In the genomic region with DNA sequence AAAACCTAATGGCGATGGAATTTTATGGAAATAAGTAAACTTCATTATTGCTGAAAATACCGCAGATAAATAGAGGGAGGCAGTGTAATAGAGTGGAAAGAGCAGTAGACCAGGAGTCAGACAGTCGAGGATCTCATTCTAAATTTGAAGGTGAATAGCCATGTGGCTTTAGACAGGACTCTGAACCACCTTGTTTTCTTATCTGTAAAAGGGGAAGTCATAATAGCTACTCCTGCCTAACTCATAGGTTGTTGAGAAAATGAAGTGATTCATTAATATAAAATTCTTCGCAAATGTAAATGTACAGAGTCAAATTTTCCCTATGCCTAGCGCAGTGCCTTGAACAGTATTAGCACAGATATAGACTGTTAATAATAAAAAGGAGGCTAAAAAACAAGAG, we compare ENCODE assay signal across 2 cellular contexts.
A peak's percentile ranks its signal among the peaks of the same experiment; 100 is the strongest.
TF ChIP-seq lines count a peak whose summit lies in the region.

No MANE protein-coding gene starts in this region.

TF ChIP-seq in GM23338, 12 proteins besides CTCF, POLR2A, EP300 and RAD21 (continues in another document):
- TF ChIP-seq ZNF331 (CRISPR knock-in tag; IDR thresholded peaks at IDR 0.05; ENCODE audit: low read depth) (no peak), NANOG (IDR thresholded peaks at IDR 0.05; ENCODE audit: borderline replicate concordance) (no peak), ZNF114 (CRISPR knock-in tag; IDR thresholded peaks at IDR 0.05) (no peak), STAT1 (IDR thresholded peaks at IDR 0.05; ENCODE audit: unreplicated experiment) (no peak), EZH2phosphoT487 (IDR thresholded peaks at IDR 0.05; ENCODE audit: unreplicated experiment) (no peak), POLR2AphosphoS5 (IDR thresholded peaks at IDR 0.05; ENCODE audit: low read depth) (no peak), EZH2 (IDR thresholded peaks at IDR 0.05; ENCODE audit: low read depth, unreplicated experiment) (no peak), CREB1 (CRISPR knock-in tag; IDR thresholded peaks at IDR 0.05; ENCODE audit: low read depth) (no peak)
- TF ChIP-seq, protein P1, sequence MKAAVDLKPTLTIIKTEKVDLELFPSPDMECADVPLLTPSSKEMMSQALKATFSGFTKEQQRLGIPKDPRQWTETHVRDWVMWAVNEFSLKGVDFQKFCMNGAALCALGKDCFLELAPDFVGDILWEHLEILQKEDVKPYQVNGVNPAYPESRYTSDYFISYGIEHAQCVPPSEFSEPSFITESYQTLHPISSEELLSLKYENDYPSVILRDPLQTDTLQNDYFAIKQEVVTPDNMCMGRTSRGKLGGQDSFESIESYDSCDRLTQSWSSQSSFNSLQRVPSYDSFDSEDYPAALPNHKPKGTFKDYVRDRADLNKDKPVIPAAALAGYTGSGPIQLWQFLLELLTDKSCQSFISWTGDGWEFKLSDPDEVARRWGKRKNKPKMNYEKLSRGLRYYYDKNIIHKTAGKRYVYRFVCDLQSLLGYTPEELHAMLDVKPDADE (IDR thresholded peaks at IDR 0.05): no peak
- TF ChIP-seq, protein P2, sequence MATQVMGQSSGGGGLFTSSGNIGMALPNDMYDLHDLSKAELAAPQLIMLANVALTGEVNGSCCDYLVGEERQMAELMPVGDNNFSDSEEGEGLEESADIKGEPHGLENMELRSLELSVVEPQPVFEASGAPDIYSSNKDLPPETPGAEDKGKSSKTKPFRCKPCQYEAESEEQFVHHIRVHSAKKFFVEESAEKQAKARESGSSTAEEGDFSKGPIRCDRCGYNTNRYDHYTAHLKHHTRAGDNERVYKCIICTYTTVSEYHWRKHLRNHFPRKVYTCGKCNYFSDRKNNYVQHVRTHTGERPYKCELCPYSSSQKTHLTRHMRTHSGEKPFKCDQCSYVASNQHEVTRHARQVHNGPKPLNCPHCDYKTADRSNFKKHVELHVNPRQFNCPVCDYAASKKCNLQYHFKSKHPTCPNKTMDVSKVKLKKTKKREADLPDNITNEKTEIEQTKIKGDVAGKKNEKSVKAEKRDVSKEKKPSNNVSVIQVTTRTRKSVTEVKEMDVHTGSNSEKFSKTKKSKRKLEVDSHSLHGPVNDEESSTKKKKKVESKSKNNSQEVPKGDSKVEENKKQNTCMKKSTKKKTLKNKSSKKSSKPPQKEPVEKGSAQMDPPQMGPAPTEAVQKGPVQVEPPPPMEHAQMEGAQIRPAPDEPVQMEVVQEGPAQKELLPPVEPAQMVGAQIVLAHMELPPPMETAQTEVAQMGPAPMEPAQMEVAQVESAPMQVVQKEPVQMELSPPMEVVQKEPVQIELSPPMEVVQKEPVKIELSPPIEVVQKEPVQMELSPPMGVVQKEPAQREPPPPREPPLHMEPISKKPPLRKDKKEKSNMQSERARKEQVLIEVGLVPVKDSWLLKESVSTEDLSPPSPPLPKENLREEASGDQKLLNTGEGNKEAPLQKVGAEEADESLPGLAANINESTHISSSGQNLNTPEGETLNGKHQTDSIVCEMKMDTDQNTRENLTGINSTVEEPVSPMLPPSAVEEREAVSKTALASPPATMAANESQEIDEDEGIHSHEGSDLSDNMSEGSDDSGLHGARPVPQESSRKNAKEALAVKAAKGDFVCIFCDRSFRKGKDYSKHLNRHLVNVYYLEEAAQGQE (IDR thresholded peaks at IDR 0.05; ENCODE audit: unreplicated experiment): no peak

TF ChIP-seq in K562, 482 proteins besides CTCF, POLR2A, EP300 and RAD21:
- TF ChIP-seq, protein P3, sequence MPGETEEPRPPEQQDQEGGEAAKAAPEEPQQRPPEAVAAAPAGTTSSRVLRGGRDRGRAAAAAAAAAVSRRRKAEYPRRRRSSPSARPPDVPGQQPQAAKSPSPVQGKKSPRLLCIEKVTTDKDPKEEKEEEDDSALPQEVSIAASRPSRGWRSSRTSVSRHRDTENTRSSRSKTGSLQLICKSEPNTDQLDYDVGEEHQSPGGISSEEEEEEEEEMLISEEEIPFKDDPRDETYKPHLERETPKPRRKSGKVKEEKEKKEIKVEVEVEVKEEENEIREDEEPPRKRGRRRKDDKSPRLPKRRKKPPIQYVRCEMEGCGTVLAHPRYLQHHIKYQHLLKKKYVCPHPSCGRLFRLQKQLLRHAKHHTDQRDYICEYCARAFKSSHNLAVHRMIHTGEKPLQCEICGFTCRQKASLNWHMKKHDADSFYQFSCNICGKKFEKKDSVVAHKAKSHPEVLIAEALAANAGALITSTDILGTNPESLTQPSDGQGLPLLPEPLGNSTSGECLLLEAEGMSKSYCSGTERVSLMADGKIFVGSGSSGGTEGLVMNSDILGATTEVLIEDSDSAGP (CRISPR knock-in tag; IDR thresholded peaks at IDR 0.05): no peak
- TF ChIP-seq, protein P4, sequence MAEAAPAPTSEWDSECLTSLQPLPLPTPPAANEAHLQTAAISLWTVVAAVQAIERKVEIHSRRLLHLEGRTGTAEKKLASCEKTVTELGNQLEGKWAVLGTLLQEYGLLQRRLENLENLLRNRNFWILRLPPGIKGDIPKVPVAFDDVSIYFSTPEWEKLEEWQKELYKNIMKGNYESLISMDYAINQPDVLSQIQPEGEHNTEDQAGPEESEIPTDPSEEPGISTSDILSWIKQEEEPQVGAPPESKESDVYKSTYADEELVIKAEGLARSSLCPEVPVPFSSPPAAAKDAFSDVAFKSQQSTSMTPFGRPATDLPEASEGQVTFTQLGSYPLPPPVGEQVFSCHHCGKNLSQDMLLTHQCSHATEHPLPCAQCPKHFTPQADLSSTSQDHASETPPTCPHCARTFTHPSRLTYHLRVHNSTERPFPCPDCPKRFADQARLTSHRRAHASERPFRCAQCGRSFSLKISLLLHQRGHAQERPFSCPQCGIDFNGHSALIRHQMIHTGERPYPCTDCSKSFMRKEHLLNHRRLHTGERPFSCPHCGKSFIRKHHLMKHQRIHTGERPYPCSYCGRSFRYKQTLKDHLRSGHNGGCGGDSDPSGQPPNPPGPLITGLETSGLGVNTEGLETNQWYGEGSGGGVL (CRISPR knock-in tag; IDR thresholded peaks at IDR 0.05): no peak
- peak; percentile 93 for TF ChIP-seq SPI1 (IDR thresholded peaks at IDR 0.05; ENCODE audit: borderline replicate concordance, low read depth, low read length)
- no peak for TF ChIP-seq ZNF263 (CRISPR knock-in tag; IDR thresholded peaks at IDR 0.05; ENCODE audit: borderline replicate concordance)
- no peak for TF ChIP-seq MGA (IDR thresholded peaks at IDR 0.05)
- TF ChIP-seq, protein P5, sequence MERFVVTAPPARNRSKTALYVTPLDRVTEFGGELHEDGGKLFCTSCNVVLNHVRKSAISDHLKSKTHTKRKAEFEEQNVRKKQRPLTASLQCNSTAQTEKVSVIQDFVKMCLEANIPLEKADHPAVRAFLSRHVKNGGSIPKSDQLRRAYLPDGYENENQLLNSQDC (CRISPR knock-in tag; IDR thresholded peaks at IDR 0.05): no peak
- no peak for TF ChIP-seq HNRNPLL (IDR thresholded peaks at IDR 0.05; ENCODE audit: low read depth, low read length, poor library complexity, severe bottlenecking)
- TF ChIP-seq CREM (IDR thresholded peaks at IDR 0.05; ENCODE audit: low read depth): no peak
- TF ChIP-seq TAF15 (IDR thresholded peaks at IDR 0.05; ENCODE audit: low read depth, low read length): no peak
- TF ChIP-seq FOXA3 (CRISPR knock-in tag; conservative IDR thresholded peaks at IDR 0.05 in 1 of 2, IDR thresholded peaks at IDR 0.05 in 1 of 2): no peak
- TF ChIP-seq, protein P6, sequence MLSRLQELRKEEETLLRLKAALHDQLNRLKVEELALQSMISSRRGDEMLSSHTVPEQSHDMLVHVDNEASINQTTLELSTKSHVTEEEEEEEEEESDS (CRISPR knock-in tag; IDR thresholded peaks at IDR 0.05): no peak
- TF ChIP-seq RBM34 (IDR thresholded peaks at IDR 0.05; ENCODE audit: borderline replicate concordance, insufficient read depth, low read length): no peak
- no peak for TF ChIP-seq ZNF778 (CRISPR knock-in tag; IDR thresholded peaks at IDR 0.05)
- TF ChIP-seq, protein P7, sequence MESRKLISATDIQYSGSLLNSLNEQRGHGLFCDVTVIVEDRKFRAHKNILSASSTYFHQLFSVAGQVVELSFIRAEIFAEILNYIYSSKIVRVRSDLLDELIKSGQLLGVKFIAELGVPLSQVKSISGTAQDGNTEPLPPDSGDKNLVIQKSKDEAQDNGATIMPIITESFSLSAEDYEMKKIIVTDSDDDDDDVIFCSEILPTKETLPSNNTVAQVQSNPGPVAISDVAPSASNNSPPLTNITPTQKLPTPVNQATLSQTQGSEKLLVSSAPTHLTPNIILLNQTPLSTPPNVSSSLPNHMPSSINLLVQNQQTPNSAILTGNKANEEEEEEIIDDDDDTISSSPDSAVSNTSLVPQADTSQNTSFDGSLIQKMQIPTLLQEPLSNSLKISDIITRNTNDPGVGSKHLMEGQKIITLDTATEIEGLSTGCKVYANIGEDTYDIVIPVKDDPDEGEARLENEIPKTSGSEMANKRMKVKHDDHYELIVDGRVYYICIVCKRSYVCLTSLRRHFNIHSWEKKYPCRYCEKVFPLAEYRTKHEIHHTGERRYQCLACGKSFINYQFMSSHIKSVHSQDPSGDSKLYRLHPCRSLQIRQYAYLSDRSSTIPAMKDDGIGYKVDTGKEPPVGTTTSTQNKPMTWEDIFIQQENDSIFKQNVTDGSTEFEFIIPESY (CRISPR knock-in tag; IDR thresholded peaks at IDR 0.05): no peak
- no peak for TF ChIP-seq NR2C1 (IDR thresholded peaks at IDR 0.05)
- TF ChIP-seq NR2C1 (tag; IDR thresholded peaks at IDR 0.05): no peak
- peak; percentile 42; the same call in 1 of the 2 replicates for TF ChIP-seq L3MBTL2 (IDR thresholded peaks at IDR 0.05)
- TF ChIP-seq GABPB1 (CRISPR knock-in tag; IDR thresholded peaks at IDR 0.05): no peak
- no peak for TF ChIP-seq PYGO2 (tag; IDR thresholded peaks at IDR 0.05)
- TF ChIP-seq RFX7 (CRISPR knock-in tag; IDR thresholded peaks at IDR 0.05): no peak
- no peak for TF ChIP-seq ZFX (CRISPR knock-in tag; IDR thresholded peaks at IDR 0.05)
- TF ChIP-seq IRF1 (CRISPR knock-in tag; IDR thresholded peaks at IDR 0.05; ENCODE audit: borderline replicate concordance): no peak
- TF ChIP-seq FOXK2 (conservative IDR thresholded peaks at IDR 0.05 in 1 of 2, IDR thresholded peaks at IDR 0.05 in 1 of 2; ENCODE audit: low read depth in 2 of 2): peak in 1 of 2 experiments; percentile 16; a peak in 1 of 4 replicates
